Comparison of ENCODE assay signal across 1 cellular context in genomic region chr3:69051796-69052566, GRCh38.
TF ChIP-seq lines count a peak whose summit lies in the region.

Gene TMF1, minus strand, starts transcription at chr3:69052333. Its CDS starts 247 bp downstream, at chr3:69052086.

TF ChIP-seq in HepG2, 621 proteins besides CTCF, POLR2A, EP300 and RAD21 (continued from another document and continues in another):
- no peak for TF ChIP-seq KIAA2018 (CRISPR knock-in tag; IDR thresholded peaks at IDR 0.05; ENCODE audit: borderline replicate concordance)
- TF ChIP-seq POLR2AphosphoS2 (IDR thresholded peaks at IDR 0.05; ENCODE audit: low read depth, low read length), result no peak; the same call in 1 of the 2 replicates
- TF ChIP-seq ZNF430 (CRISPR knock-in tag; IDR thresholded peaks at IDR 0.05), result peak; percentile 78
- no peak for TF ChIP-seq NPAS2 (CRISPR knock-in tag; IDR thresholded peaks at IDR 0.05; ENCODE audit: borderline replicate concordance)
- no peak for TF ChIP-seq FUBP1 (CRISPR knock-in tag; IDR thresholded peaks at IDR 0.05; ENCODE audit: borderline replicate concordance)
- 0 out of 2 replicates have a peak, but pooled peaks have one; percentile 7 for TF ChIP-seq ZBTB43 (CRISPR knock-in tag; conservative IDR thresholded peaks at IDR 0.05)
- peak; percentile 47; the same call in 1 of the 2 replicates for TF ChIP-seq ZNF580 (CRISPR knock-in tag; IDR thresholded peaks at IDR 0.05; ENCODE audit: borderline replicate concordance, low read depth)
- no peak for TF ChIP-seq ZBTB33 (CRISPR knock-in tag; IDR thresholded peaks at IDR 0.05)
- no peak for TF ChIP-seq ZNF639 (CRISPR knock-in tag; conservative IDR thresholded peaks at IDR 0.05)
- no peak for TF ChIP-seq ZBTB46 (CRISPR knock-in tag; IDR thresholded peaks at IDR 0.05; ENCODE audit: borderline replicate concordance)
- TF ChIP-seq MTA1 (CRISPR knock-in tag; IDR thresholded peaks at IDR 0.05; ENCODE audit: borderline replicate concordance), result no peak
- TF ChIP-seq TFAP4 (IDR thresholded peaks at IDR 0.05; ENCODE audit: borderline replicate concordance, low read depth), result peak; percentile 96
- peak; percentile 71 for TF ChIP-seq MAX (IDR thresholded peaks at IDR 0.05)
- no peak for TF ChIP-seq GMEB2 (CRISPR knock-in tag; IDR thresholded peaks at IDR 0.05; ENCODE audit: low read depth)
- no peak for TF ChIP-seq KLF6 (CRISPR knock-in tag; IDR thresholded peaks at IDR 0.05)
- TF ChIP-seq GMEB1 (CRISPR knock-in tag; IDR thresholded peaks at IDR 0.05; ENCODE audit: borderline replicate concordance), result peak; percentile 75; the same call in 1 of the 2 replicates
- no peak for TF ChIP-seq ZNF235 (CRISPR knock-in tag; IDR thresholded peaks at IDR 0.05; ENCODE audit: borderline replicate concordance)
- TF ChIP-seq HMG20A (CRISPR knock-in tag; IDR thresholded peaks at IDR 0.05; ENCODE audit: borderline replicate concordance), result no peak
- no peak for TF ChIP-seq ZKSCAN5 (CRISPR knock-in tag; IDR thresholded peaks at IDR 0.05)
- no peak for TF ChIP-seq AGO1 (IDR thresholded peaks at IDR 0.05; ENCODE audit: low read depth, low read length, poor library complexity, severe bottlenecking)
- peak; percentile 84 for TF ChIP-seq ZNF605 (CRISPR knock-in tag; IDR thresholded peaks at IDR 0.05)
- TF ChIP-seq ZSCAN5A (CRISPR knock-in tag; IDR thresholded peaks at IDR 0.05; ENCODE audit: borderline replicate concordance), result no peak
- no peak for TF ChIP-seq RELA (CRISPR knock-in tag; IDR thresholded peaks at IDR 0.05)
- TF ChIP-seq RBFOX2 (IDR thresholded peaks at IDR 0.05; ENCODE audit: low read depth, low read length), result peak; percentile 79
